ENCODE assay signal across 11 cellular contexts in genomic region chr11:125457814-125458343, GRCh38. TPM values are rescaled to one million over a fixed set of nuclear protein-coding genes. Genes with fewer than 3 reads are reported as not detected.
DNase-seq lines count a peak whose midpoint lies in the region; ATAC-seq, FAIRE-seq and TF ChIP-seq lines count a peak whose summit lies in the region.
"Had no signal": no experiment of that assay in that cellular context is flagged by ENCODE, and none has a peak within 500 bp of the region (broad histone marks: within the 10 kb centered on the region; RNA-seq: fewer than 3 reads in every experiment).

No MANE protein-coding gene starts in this region.

- H3K27ac ChIP-seq in dorsolateral prefrontal cortex, result peak overlapping the region; percentile 63 to 100 (median 90)
- no peak overlapping the region for H3K27ac ChIP-seq in HepG2 (ENCODE audit: extremely low read length, insufficient read depth, low read length)
- no peak overlapping the region for H3K27ac ChIP-seq in smooth muscle cell (ENCODE audit: low read depth)

- H3K27me3 ChIP-seq in dorsolateral prefrontal cortex (no peaks in the 10 kb centered on the region), HepG2 (ENCODE audit: control insufficient read depth in 1 of 2, insufficient read depth in 2 of 2, low read length in 2 of 2) (peaks cover 0 to 3% of the 10 kb centered on the region in 2 experiments; a peak in 2 of 5 replicates), smooth muscle cell (ENCODE audit: low read depth) (no peaks in the 10 kb centered on the region)

- H3K79me2 ChIP-seq in HepG2 (ENCODE audit: insufficient read depth, low read length), result no peaks in the 10 kb centered on the region
- no peaks in the 10 kb centered on the region for H3K79me2 ChIP-seq in smooth muscle cell (ENCODE audit: low read depth)

- intact Hi-C loops in dorsolateral prefrontal cortex (cut with DNase I) (no loop called here), HepG2 (cut with micrococcal nuclease; ENCODE audit: unreplicated experiment) (no loop called here)

- DNase-seq in HT1080 (ENCODE audit: low read depth) (peak; percentile 15), dorsolateral prefrontal cortex (peak; percentile 64 to 85 (median 77)), HepG2 (ENCODE audit: low spot score) (peak; percentile 13), smooth muscle cell (lab: John Stamatoyannopoulos, UW; ENCODE audit: unreplicated experiment) (no peak)
- DNase-seq in activated CD8-positive, alpha-beta memory T cell treated with anti-CD3 and anti-CD28 coated beads for 24 hours, result no peak
- DNase-seq: EL, NCI-H510A had no signal

- H3F3A ChIP-seq in smooth muscle cell (ENCODE audit: low read depth), result no peaks in the 10 kb centered on the region

- H2AFZ ChIP-seq in HepG2 (ENCODE audit: low read length) (no peak overlapping the region), smooth muscle cell (ENCODE audit: low read depth) (no peak overlapping the region)

- H3K4me3 ChIP-seq in dorsolateral prefrontal cortex (peak overlapping the region in 24 of 59 donors; percentile 0 to 42 (median 19)), HepG2 (replicated peaks in 1 of 3; ENCODE audit: insufficient read depth in 1 of 3, low read depth in 2 of 3, low read length in 3 of 3) (peak overlapping the region in 2 of 3 experiments; percentile 11 to 18; a peak in 1 of 6 replicates), smooth muscle cell (no peak overlapping the region)

- no peak for TF ChIP-seq POLR2A in HepG2 (IDR thresholded peaks at IDR 0.05; ENCODE audit: insufficient read depth in 1 of 2, low read depth in 2 of 2, low read length in 2 of 2)

- H3K36me3 ChIP-seq in HepG2 (replicated peaks in 1 of 2; ENCODE audit: control insufficient read depth in 1 of 2, insufficient read depth in 2 of 2, low read length in 2 of 2) (no peaks in the 10 kb centered on the region), smooth muscle cell (ENCODE audit: low read depth) (no peaks in the 10 kb centered on the region)

- in situ Hi-C loops in HepG2 (cut with HindIII; ENCODE audit: extremely low pct_ligation_motif_present, low pct_unique_long_range_greater_than_20kb), result no loop called here

- 5% methylated on average over 12 of the region's 12 CpGs for WGBS in HepG2 (ENCODE audit: low lambda C conversion rate)
- WGBS in smooth muscle cell (ENCODE audit: low lambda C conversion rate), result 55% methylated on average over 12 of the region's 12 CpGs

- FAIRE-seq in HepG2 (lab: Jason Lieb, UNC), result no peak
- FAIRE-seq: TTC549 had no signal

- BruUV-seq in HepG2 (replicated peaks; lab: Mats Ljungman, UMichigan), result no TSS peak

- TF ChIP-seq RAD21 in HepG2 (CRISPR knock-in tag; IDR thresholded peaks at IDR 0.05), result no peak

- peak in 11 of 56 donors; percentile 2 to 20 (median 13) for TF ChIP-seq CTCF in dorsolateral prefrontal cortex (IDR thresholded peaks at IDR 0.05 in 54 of 56, conservative IDR thresholded peaks at IDR 0.05 in 2 of 56; ENCODE audit: low read depth in 1 of 56, partially characterized antibody in 56 of 56)
- TF ChIP-seq CTCF in HepG2 (CRISPR knock-in tag; IDR thresholded peaks at IDR 0.05), result no peak
- no peak for TF ChIP-seq CTCF in smooth muscle cell (IDR thresholded peaks at IDR 0.05; ENCODE audit: borderline replicate concordance, insufficient read depth, poor library complexity, severe bottlenecking)

- H3K9me3 ChIP-seq in HepG2 (ENCODE audit: low read length) (no peaks in the 10 kb centered on the region), smooth muscle cell (replicated peaks; ENCODE audit: low read depth) (no peaks in the 10 kb centered on the region)

- H3K9ac ChIP-seq in HepG2 (ENCODE audit: insufficient read depth, low read depth, low read length), result no peak overlapping the region
- H3K9ac ChIP-seq in smooth muscle cell (ENCODE audit: low read depth), result no peak overlapping the region

- H3K4me1 ChIP-seq in HepG2 (ENCODE audit: insufficient read depth, low read length), result peaks cover 9% of the 10 kb centered on the region
- no peaks in the 10 kb centered on the region for H3K4me1 ChIP-seq in smooth muscle cell (ENCODE audit: low read depth)

- POLR2A ChIA-PET in HepG2 (lab: Yijun Ruan, JAX), result no interaction called here

- H4K20me1 ChIP-seq in HepG2 (ENCODE audit: insufficient read depth, low read length), result no peaks in the 10 kb centered on the region
- no peaks in the 10 kb centered on the region for H4K20me1 ChIP-seq in smooth muscle cell (ENCODE audit: low read depth)

- CTCF ChIA-PET in HepG2 (lab: Yijun Ruan, JAX; ENCODE audit: low intra/inter-chr PET ratio, low total read pairs), result no interaction called here

- ATAC-seq in HepG2 (peak; percentile 93), HG03571 (IDR thresholded peaks at IDR 0.05; ENCODE audit: unreplicated experiment) (no peak), HG02623 (IDR thresholded peaks at IDR 0.05; ENCODE audit: unreplicated experiment) (no peak)
- no peak for ATAC-seq in activated CD4-positive, CD25-positive, alpha-beta regulatory T cell treated with anti-CD3 and anti-CD28 coated beads, Interleukin-2, amount 50 U/mL, for 24 hours

- H3K4me2 ChIP-seq in HepG2 (ENCODE audit: low read depth, low read length) (peak overlapping the region; percentile 64), smooth muscle cell (peak overlapping the region; percentile 51)

- TF ChIP-seq EP300 in HepG2 (IDR thresholded peaks at IDR 0.05; ENCODE audit: low read depth in 2 of 2, low read length in 2 of 2) (no peak), HepG2 (CRISPR knock-in tag; IDR thresholded peaks at IDR 0.05; ENCODE audit: borderline replicate concordance) (no peak)

TF ChIP-seq in HepG2, 621 proteins besides CTCF, POLR2A, EP300 and RAD21:
- no peak for TF ChIP-seq TRAFD1 (CRISPR knock-in tag; IDR thresholded peaks at IDR 0.05; ENCODE audit: borderline replicate concordance)
- TF ChIP-seq XRCC5 (optimal IDR thresholded peaks at IDR 0.05; ENCODE audit: low read length), result peak; percentile 30
- TF ChIP-seq NRL (CRISPR knock-in tag; IDR thresholded peaks at IDR 0.05; ENCODE audit: borderline replicate concordance), result 0 out of 2 replicates have a peak, but pooled peaks have one; percentile 33
- peak; percentile 62 for TF ChIP-seq ZNF292 (CRISPR knock-in tag; IDR thresholded peaks at IDR 0.05; ENCODE audit: borderline replicate concordance, low read depth)
- TF ChIP-seq HNF4A (CRISPR knock-in tag; IDR thresholded peaks at IDR 0.05), result peak; percentile 23; the same call in 1 of the 2 replicates
- TF ChIP-seq FOSL1 (CRISPR knock-in tag; IDR thresholded peaks at IDR 0.05; ENCODE audit: borderline replicate concordance), result no peak
- 0 out of 2 replicates have a peak, but pooled peaks have one; percentile 19 for TF ChIP-seq SALL1 (CRISPR knock-in tag; IDR thresholded peaks at IDR 0.05)
- TF ChIP-seq ZMYM3 (CRISPR knock-in tag; IDR thresholded peaks at IDR 0.05), result peak; percentile 18; the same call in 1 of the 2 replicates
TF ChIP-seq in HepG2: peak in this region for 6.

RNA-seq across cellular contexts. Expression of gene FEZ1, which starts 38.2 kb away (rescaled TPM):
- total RNA-seq in HT1080 (2014; rRNA removed; shearing (Covaris generic)), result 0.67 and 1.4 TPM in 2 replicates
- polyA plus RNA-seq in HT1080 (2015; cell fraction: cytosol; rRNA removed), result 11.7 and 16.5 TPM in 2 replicates
- polyA plus RNA-seq in HT1080 (2015; cell fraction: nucleus; rRNA removed), result 6.2 and 7.0 TPM in 2 replicates
- total RNA-seq in dorsolateral prefrontal cortex, result 100 to 1,000 TPM; 271 to 977 (median 455) TPM
- not detected in 2 replicates for total RNA-seq in HepG2 (2016; rRNA removed; fragmentation: Illumina TruSeq; extraction: Trizol)
- total RNA-seq in HepG2 (2016; cell fraction: cytosol; rRNA removed; fragmentation: Illumina TruSeq; extraction: Trizol; ENCODE audit: low read depth), result not detected in 2 replicates
- total RNA-seq in HepG2 (2016; cell fraction: insoluble cytoplasmic fraction; rRNA removed; fragmentation: Illumina TruSeq; extraction: Trizol), result not detected in 2 replicates
- not detected in 2 replicates for total RNA-seq in HepG2 (2016; cell fraction: membrane; rRNA removed; fragmentation: Illumina TruSeq; extraction: Trizol)
- total RNA-seq in HepG2 (2016; cell fraction: nucleus; rRNA removed; fragmentation: Illumina TruSeq; extraction: Trizol), result not detected in 2 replicates
- not detected in 2 replicates for polyA plus RNA-seq in HepG2 (2011; rRNA removed)
- not detected in 2 replicates for polyA plus RNA-seq in HepG2 (2011; cell fraction: cytosol; rRNA removed)
- polyA plus RNA-seq in HepG2 (2011; cell fraction: nucleus; rRNA removed), result not detected in 2 replicates
- polyA plus RNA-seq in HepG2 (2012), result 0.33 TPM in 1 of 2 replicates, not detected in the other
- not detected in 2 replicates for polyA plus RNA-seq in HepG2 (2016; cell fraction: cytosol; fragmentation: Illumina TruSeq; extraction: Trizol; ENCODE audit: low read depth)
- not detected in 2 replicates for polyA plus RNA-seq in HepG2 (2016; cell fraction: insoluble cytoplasmic fraction; fragmentation: Illumina TruSeq; extraction: Trizol; ENCODE audit: low read depth)
- not detected in 2 replicates for polyA plus RNA-seq in HepG2 (2016; cell fraction: membrane; fragmentation: Illumina TruSeq; extraction: Trizol; ENCODE audit: low read depth)
- polyA plus RNA-seq in HepG2 (2016; cell fraction: nucleus; fragmentation: Illumina TruSeq; extraction: Trizol; ENCODE audit: insufficient read depth, low read depth), result not detected in 2 replicates
- polyA minus RNA-seq in HepG2 (2011; rRNA and poly(A)+ RNA removed; ENCODE audit: low replicate concordance), result 0.44 TPM in 1 of 2 replicates, not detected in the other
- not detected in 2 replicates for polyA minus RNA-seq in HepG2 (2011; cell fraction: cytosol; rRNA and poly(A)+ RNA removed)
- not detected in 2 replicates for polyA minus RNA-seq in HepG2 (2011; cell fraction: nucleus; rRNA and poly(A)+ RNA removed)
- total RNA-seq in smooth muscle cell, result 34.1 and 58.3 TPM in 2 replicates
- polyA plus RNA-seq in smooth muscle cell, result 48.6 and 64.2 TPM in 2 replicates

Comparison
In these comparisons a context has a peak if more than half of its experiments do, and no peak if none do; other contexts are left out.
1. DNase-seq: peak in HT1080 (single experiment), dorsolateral prefrontal cortex (10 of 10) and HepG2 (single experiment); none in smooth muscle cell (single experiment) and activated CD8-positive, alpha-beta memory T cell treated with anti-CD3 and anti-CD28 coated beads for 24 hours (single experiment).
2. H3K27ac ChIP-seq: peak in dorsolateral prefrontal cortex (59 of 59); none in HepG2 (single experiment) and smooth muscle cell (single experiment).
3. RNA of gene FEZ1, which starts 38.2 kb away (total RNA-seq): 271 to 977 TPM in dorsolateral prefrontal cortex and 34.1 to 58.3 TPM in smooth muscle cell; 0.67 to 1.4 TPM in HT1080 and not detected in HepG2; every median in the first group is over 10 times any median in the second.